ENCODE assay signal across 30 cellular contexts in the genomic region with DNA sequence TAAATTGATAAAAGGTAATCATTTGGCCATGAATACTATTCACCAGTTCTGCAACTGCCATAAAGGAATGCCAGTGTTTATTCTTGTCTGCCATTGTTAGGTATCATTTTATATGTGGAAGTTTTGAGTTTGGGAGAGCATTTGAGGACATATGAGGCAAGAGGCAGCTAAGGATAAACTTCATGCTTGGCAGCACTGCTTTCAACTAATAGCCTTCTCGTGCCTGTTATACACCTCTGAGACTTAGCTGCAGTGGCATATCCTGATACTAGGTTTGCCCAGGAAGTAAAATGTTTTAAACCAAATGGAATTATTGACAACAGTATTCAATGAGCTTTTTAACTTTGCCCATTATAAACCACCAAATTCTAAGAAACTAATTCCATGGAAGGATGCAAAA.
"Had no signal": no experiment of that assay in that cellular context is flagged by ENCODE, and none has a peak within 500 bp of the region (broad histone marks: within the 10 kb centered on the region; RNA-seq: fewer than 3 reads in every experiment).

No MANE protein-coding gene starts in this region.

- H3K27me3 ChIP-seq: adrenal gland, body of pancreas, colonic mucosa, dorsolateral prefrontal cortex, esophagus squamous epithelium, left lung, right lobe of liver, testis, transverse colon had no signal

- H3K36me3 ChIP-seq: adrenal gland, colonic mucosa, esophagus squamous epithelium, left lung, neutrophil, right lobe of liver, transverse colon, WERI-Rb-1 had no signal

- H3K27ac ChIP-seq: adrenal gland, body of pancreas, colonic mucosa, dorsolateral prefrontal cortex, left lung, neutrophil, psoas muscle, right lobe of liver, testis, transverse colon, WERI-Rb-1 had no signal

- ATAC-seq: activated CD4-positive, CD25-positive, alpha-beta regulatory T cell treated with anti-CD3 and anti-CD28 coated beads, Interleukin-2, amount 50 U/mL, for 24 hours; body of pancreas; stimulated activated naive CD8-positive, alpha-beta T cell treated with anti-CD3 and anti-CD28 coated beads, Interleukin-15, Interleukin-2, amounts not matched to agents 100 U/mL and 50 U/mL, for 24 hours had no signal

- H3K4me3 ChIP-seq: adrenal gland, body of pancreas, colonic mucosa, dorsolateral prefrontal cortex, esophagus squamous epithelium, left lung, psoas muscle, right lobe of liver, testis, transverse colon had no signal

- DNase-seq: activated CD4-positive, alpha-beta T cell treated with anti-CD3 and anti-CD28 coated beads for 48 hours; activated CD4-positive, alpha-beta T cell treated with anti-CD3 and anti-CD28 coated beads, Interleukin-2, amount 50 U/mL, for 48 hours; activated CD8-positive, alpha-beta memory T cell treated with anti-CD3 and anti-CD28 coated beads for 24 hours; activated effector memory CD4-positive, alpha-beta T cell treated with Interleukin-2 at 50 U/mL for 16 hours; activated naive CD4-positive, alpha-beta T cell treated with anti-CD3 and anti-CD28 coated beads for 36 hours; activated naive CD8-positive, alpha-beta T cell treated with anti-CD3 and anti-CD28 coated beads for 36 hours; adrenal gland; aorta; body of pancreas; cerebellar nuclear complex; colonic mucosa; dorsolateral prefrontal cortex; effector memory CD4-positive, alpha-beta T cell; esophagus squamous epithelium; hypothalamus; left lung; naive B cell; nephron progenitor cell; psoas muscle; right lobe of liver; stimulated activated CD4-positive, alpha-beta T cell treated with anti-CD3 and anti-CD28 coated beads, Interleukin-12 subunit alpha, Interleukin-12 subunit beta, amount 100 ng/mL, for 4 hours; stimulated activated CD4-positive, alpha-beta T cell treated with anti-CD3 and anti-CD28 coated beads, Interleukin-4, amount 100 ng/mL, for 1 hour; stimulated activated naive CD8-positive, alpha-beta T cell treated with anti-CD3 and anti-CD28 coated beads, Interleukin-15, Interleukin-2, amounts not matched to agents 100 U/mL and 50 U/mL, for 24 hours; SW 1271; T-helper 9 cell; testis; transverse colon; WERI-Rb-1 had no signal

- H3K4me1 ChIP-seq: colonic mucosa had no signal

- H3K9me3 ChIP-seq: adrenal gland, body of pancreas, colonic mucosa, esophagus squamous epithelium, left lung, neutrophil, psoas muscle, right lobe of liver, testis, transverse colon had no signal
